In genomic region chr6:85464722-85465150, GRCh38 we compare ENCODE assay signal across 8 cellular contexts. TPM values are rescaled to one million over a fixed set of nuclear protein-coding genes. Genes with fewer than 3 reads are reported as not detected.
DNase-seq lines count a peak whose midpoint lies in the region; ATAC-seq and TF ChIP-seq lines count a peak whose summit lies in the region.

No MANE protein-coding gene starts in this region.

- no peaks in the 10 kb centered on the region for H3K9me2 ChIP-seq in GM23248 (ENCODE audit: insufficient read depth)

- no peaks in the 10 kb centered on the region for H4K20me1 ChIP-seq in GM23248 (ENCODE audit: insufficient read depth)

- DNase-seq in GM23248 (peak; percentile 94), RPMI7951 (ENCODE audit: low read depth) (peak; percentile 98), chondrocyte (ENCODE audit: low spot score) (no peak), sciatic nerve (ENCODE audit: low spot score) (no peak), NCI-H82 (lab: John Stamatoyannopoulos, UW) (no peak)
- DNase-seq in stimulated activated CD4-positive, alpha-beta T cell treated with anti-CD3 and anti-CD28 coated beads, Interleukin-2, amount 100 ng/mL, for 24 hours = peak; percentile 30 to 36

- in situ Hi-C loops in GM23248 (cut with MboI) = no loop called here

- H3K4me3 Mint-ChIP-seq in chondrocyte (ENCODE audit: unreplicated experiment) = no peak overlapping the region

- peaks cover 86% of the 10 kb centered on the region for H3K4me1 ChIP-seq in GM23248 (ENCODE audit: insufficient read depth)

- H2AFZ ChIP-seq in GM23248 = no peak overlapping the region

- peaks cover 81% of the 10 kb centered on the region for H3K79me2 ChIP-seq in GM23248 (ENCODE audit: insufficient read depth)

- no peaks in the 10 kb centered on the region for H3K9me3 Mint-ChIP-seq in chondrocyte (ENCODE audit: low read depth)

- H3K36me3 Mint-ChIP-seq in chondrocyte (ENCODE audit: low read depth) = no peaks in the 10 kb centered on the region

- H3K9me3 ChIP-seq in GM23248 (ENCODE audit: low read depth) = no peaks in the 10 kb centered on the region

- peak overlapping the region; percentile 88 for H3K9ac ChIP-seq in GM23248

- TF ChIP-seq CTCF in chondrocyte (IDR thresholded peaks at IDR 0.05) = no peak

- H3K27me3 ChIP-seq in GM23248 (replicated peaks; ENCODE audit: insufficient read depth) = no peaks in the 10 kb centered on the region

- H3K4me2 ChIP-seq in GM23248 (ENCODE audit: unreplicated experiment) = peak overlapping the region; percentile 85

- H3K4me1 Mint-ChIP-seq in chondrocyte (ENCODE audit: low read depth) = peaks cover 79% of the 10 kb centered on the region

- no peaks in the 10 kb centered on the region for H3K27me3 Mint-ChIP-seq in chondrocyte (ENCODE audit: low read depth)

- intact Hi-C loops in sciatic nerve (cut with DNase I) = no loop called here

- H3K4me3 ChIP-seq in GM23248 = peak overlapping the region; percentile 54

- H3K27ac ChIP-seq in GM23248 = peak overlapping the region; percentile 100

- H3K27ac Mint-ChIP-seq in chondrocyte (ENCODE audit: unreplicated experiment) = peak overlapping the region; percentile 93

- 0% methylated on average over 4 of the region's 4 CpGs for WGBS in GM23248 (ENCODE audit: low coverage in 1 of 2, low lambda C conversion rate in 2 of 2, missing lambda C conversion rate in 2 of 2), 2 experiments

- H3F3A ChIP-seq in GM23248 (ENCODE audit: insufficient read depth) = peaks cover 82% of the 10 kb centered on the region

- peaks cover 32% of the 10 kb centered on the region for H3K36me3 ChIP-seq in GM23248 (ENCODE audit: low read depth)

- ATAC-seq in GM21515 (IDR thresholded peaks at IDR 0.05; ENCODE audit: unreplicated experiment) (no peak), sciatic nerve (no peak), GM21390 (IDR thresholded peaks at IDR 0.05; ENCODE audit: unreplicated experiment) (no peak)

RNA-seq across cellular contexts. Expression of gene NT5E, which starts 14.9 kb away (rescaled TPM):
- 264 and 293 TPM in 2 replicates for total RNA-seq in GM23248 (2014; rRNA removed; shearing (Covaris generic))
- polyA plus RNA-seq in GM23248 (2016; fragmentation: Nextera tagmentation; extraction: Ambion mirVana) = 201 and 205 TPM in 2 replicates
- 395 and 427 TPM in 2 replicates for total RNA-seq in RPMI7951 (2014; rRNA removed; shearing (Covaris generic))
- total RNA-seq in chondrocyte (43.1 to 49.0 TPM (median 48.7 TPM) in 3 replicates), sciatic nerve (52.7 TPM)

Comparison
In these comparisons a context has a peak if more than half of its experiments do, and no peak if none do; other contexts are left out.
1. DNase-seq: peak in GM23248 (single experiment), RPMI7951 (single experiment) and stimulated activated CD4-positive, alpha-beta T cell treated with anti-CD3 and anti-CD28 coated beads, Interleukin-2, amount 100 ng/mL, for 24 hours (2 of 2); none in chondrocyte (single experiment), sciatic nerve (single experiment) and NCI-H82 (single experiment).